ENCODE assay signal across 8 cellular contexts in the genomic region with DNA sequence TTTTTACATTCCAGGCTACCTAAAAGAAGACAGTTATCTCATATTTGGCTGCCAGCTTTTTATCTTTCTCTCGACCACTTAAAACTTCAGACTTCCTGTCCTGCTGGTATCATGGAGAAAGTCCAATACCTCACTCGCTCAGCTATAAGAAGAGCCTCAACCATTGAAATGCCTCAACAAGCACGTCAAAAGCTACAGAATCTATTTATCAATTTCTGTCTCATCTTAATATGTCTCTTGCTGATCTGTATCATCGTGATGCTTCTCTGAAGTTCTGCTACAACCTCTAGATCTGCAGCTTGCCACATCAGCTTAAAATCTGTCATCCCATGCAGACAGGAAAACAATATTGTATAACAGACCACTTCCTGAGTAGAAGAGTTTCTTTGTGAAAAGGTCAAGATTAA. TPM values are rescaled to one million over a fixed set of nuclear protein-coding genes. Genes with fewer than 3 reads are reported as not detected.
DNase-seq lines count a peak whose midpoint lies in the region; ATAC-seq and TF ChIP-seq lines count a peak whose summit lies in the region.

No MANE protein-coding gene starts in this region.

- POLR2A ChIA-PET in CD8-positive, alpha-beta T cell (lab: Charles Lee), result interaction anchor here (0.8 to 2.8 kb wide), 7 partner anchors 17 to 375 kb away, joined by 3 to 15 read pairs (median 4); a partner anchor contains a TSS

- peak overlapping the region; percentile 73 for H3K4me3 Mint-ChIP-seq in CD8-positive, alpha-beta T cell
- H3K4me3 Mint-ChIP-seq in endothelial cell (ENCODE audit: unreplicated experiment), result no peak overlapping the region

- no peaks in the 10 kb centered on the region for H3K36me3 ChIP-seq in CD8-positive, alpha-beta T cell (ENCODE audit: insufficient read depth, low read length)
- H3K36me3 ChIP-seq in KOPT-K1 (ENCODE audit: insufficient read depth, low read length), result peaks cover 36% of the 10 kb centered on the region
- H3K36me3 ChIP-seq in HAP-1 (replicated peaks), result no peaks in the 10 kb centered on the region
- no peaks in the 10 kb centered on the region for H3K36me3 ChIP-seq in prostate gland

- DNase-seq in CD8-positive, alpha-beta T cell, result peak in 3 of 7 experiments; percentile 11 to 45 (median 16)
- DNase-seq in endothelial cell (ENCODE audit: low spot score), result no peak
- DNase-seq in HAP-1 (ENCODE audit: low spot score in 2 of 2), result no peak
- no peak for DNase-seq in prostate gland (ENCODE audit: low spot score)
- DNase-seq in pons (ENCODE audit: low spot score), result no peak
- DNase-seq in hippocampal formation (lab: John Stamatoyannopoulos, UW), result no peak

- in situ Hi-C loops in HAP-1 (cut with MboI; ENCODE audit: low sequenced_read_pairs), result no loop called here

- CTCF ChIA-PET in CD8-positive, alpha-beta T cell (lab: Charles Lee), result interaction anchor here (0.7 to 1.5 kb wide), 5 partner anchors 22 to 245 kb away, joined by 3 to 6 read pairs (median 3); no protein-coding TSS in a partner anchor

- H3K27me3 ChIP-seq in CD8-positive, alpha-beta T cell (ENCODE audit: insufficient read depth, low read length), result no peaks in the 10 kb centered on the region
- H3K27me3 ChIP-seq in HAP-1 (ENCODE audit: low read depth) (no peaks in the 10 kb centered on the region), prostate gland (replicated peaks; ENCODE audit: insufficient read depth) (no peaks in the 10 kb centered on the region)

- intact Hi-C loops in CD8-positive, alpha-beta T cell (cut with DNase I, micrococcal nuclease), result loop anchor here in 1 of 2 experiments (5.0 to 10.0 kb wide), 3 partner anchors 148 to 957 kb away; a partner anchor contains a TSS
- intact Hi-C loops in prostate gland (cut with DNase I), result loop anchor here (10.0 kb wide), 1 partner anchor 274 kb away; no protein-coding TSS in a partner anchor

- ATAC-seq in CD8-positive, alpha-beta T cell, result peak; percentile 90
- ATAC-seq in GM21367 (IDR thresholded peaks at IDR 0.05; ENCODE audit: unreplicated experiment), result peak; percentile 64

- H3K27ac Mint-ChIP-seq in CD8-positive, alpha-beta T cell, result peak overlapping the region; percentile 97
- peak overlapping the region; percentile 32 for H3K27ac Mint-ChIP-seq in endothelial cell (ENCODE audit: unreplicated experiment)

- H3K4me1 Mint-ChIP-seq in CD8-positive, alpha-beta T cell (ENCODE audit: low read depth), result peaks cover 58% of the 10 kb centered on the region
- peaks cover 10% of the 10 kb centered on the region for H3K4me1 Mint-ChIP-seq in endothelial cell (ENCODE audit: unreplicated experiment)

- H3K9me3 ChIP-seq in CD8-positive, alpha-beta T cell (ENCODE audit: low read length), result no peaks in the 10 kb centered on the region
- H3K9me3 ChIP-seq in KOPT-K1 (ENCODE audit: insufficient read depth, low read length, poor library complexity, severe bottlenecking) (no peaks in the 10 kb centered on the region), HAP-1 (no peaks in the 10 kb centered on the region), prostate gland (no peaks in the 10 kb centered on the region)

- WGBS in prostate gland, result 64% methylated on average over 4 of the region's 4 CpGs

- no peak for TF ChIP-seq POLR2A in prostate gland (IDR thresholded peaks at IDR 0.05)

- H3K27me3 Mint-ChIP-seq in CD8-positive, alpha-beta T cell (ENCODE audit: low read depth), result no peaks in the 10 kb centered on the region
- H3K27me3 Mint-ChIP-seq in endothelial cell (ENCODE audit: unreplicated experiment), result peaks cover 2% of the 10 kb centered on the region

- H3K36me3 Mint-ChIP-seq in CD8-positive, alpha-beta T cell, result peaks cover 23% of the 10 kb centered on the region
- peaks cover 7% of the 10 kb centered on the region for H3K36me3 Mint-ChIP-seq in endothelial cell (ENCODE audit: low read depth, unreplicated experiment)

- peak overlapping the region; percentile 67 for H3K27ac ChIP-seq in CD8-positive, alpha-beta T cell (ENCODE audit: low read depth, low read length)
- H3K27ac ChIP-seq in KOPT-K1 (ENCODE audit: low read depth, low read length, poor library complexity, severe bottlenecking) (peak overlapping the region; percentile 39), prostate gland (no peak overlapping the region)

- no peaks in the 10 kb centered on the region for H3K9me3 Mint-ChIP-seq in CD8-positive, alpha-beta T cell
- H3K9me3 Mint-ChIP-seq in endothelial cell (ENCODE audit: unreplicated experiment), result no peaks in the 10 kb centered on the region

- peaks cover 23% of the 10 kb centered on the region for H3K4me1 ChIP-seq in CD8-positive, alpha-beta T cell (ENCODE audit: insufficient read depth, low read length)
- H3K4me1 ChIP-seq in HAP-1 (no peaks in the 10 kb centered on the region), prostate gland (replicated peaks) (no peaks in the 10 kb centered on the region)

- H3K4me3 ChIP-seq in CD8-positive, alpha-beta T cell (ENCODE audit: low read depth, low read length), result peak overlapping the region; percentile 16
- H3K4me3 ChIP-seq in HAP-1 (no peak overlapping the region), prostate gland (no peak overlapping the region)

- no peak for TF ChIP-seq CTCF in CD8-positive, alpha-beta T cell (IDR thresholded peaks at IDR 0.05)
- TF ChIP-seq CTCF in endothelial cell (IDR thresholded peaks at IDR 0.05; ENCODE audit: unreplicated experiment) (no peak), prostate gland (IDR thresholded peaks at IDR 0.05) (no peak)

RNA-seq across cellular contexts. Expression of a gene that starts 10.7 kb away (rescaled TPM):
- not detected for total RNA-seq in CD8-positive, alpha-beta T cell
- not detected for total RNA-seq in endothelial cell (ENCODE audit: unreplicated experiment)
- 10 to 100 TPM; 13.3 to 23.5 TPM for total RNA-seq in prostate gland

Comparison
In these comparisons a context has a peak if more than half of its experiments do, and no peak if none do; other contexts are left out.
1. H3K27ac ChIP-seq: peak in CD8-positive, alpha-beta T cell (single experiment) and KOPT-K1 (single experiment); none in prostate gland (0 of 2).
2. RNA of a gene that starts 10.7 kb away (total RNA-seq): 13.3 to 23.5 TPM in prostate gland; not detected in CD8-positive, alpha-beta T cell and not detected in endothelial cell (single experiment); every median in the first group is over 10 times any median in the second.